ENCODE assay signal across 8 cellular contexts in the genomic region with DNA sequence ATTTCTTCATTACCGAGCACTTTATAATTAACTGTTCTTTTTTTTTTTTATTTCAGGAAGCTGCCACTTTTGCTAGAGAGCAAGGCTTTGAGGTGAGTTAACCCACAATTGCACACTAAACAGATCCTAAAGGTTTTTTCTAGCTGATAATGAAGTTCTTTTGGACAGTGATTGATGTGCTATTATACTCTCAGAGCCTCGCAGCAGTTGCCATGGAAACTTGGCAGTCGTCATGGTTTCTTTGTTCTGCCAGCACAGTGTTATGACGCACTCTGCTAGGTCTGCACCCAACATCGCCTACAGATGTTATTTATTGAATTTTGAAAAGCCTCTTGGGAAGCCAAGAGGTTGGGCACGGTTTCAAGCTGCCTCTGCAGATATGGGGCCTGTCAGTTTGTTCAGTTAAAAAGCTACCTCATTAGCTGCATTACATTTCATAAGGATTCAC.
DNase-seq lines count a peak whose midpoint lies in the region; ATAC-seq and TF ChIP-seq lines count a peak whose summit lies in the region.

No MANE protein-coding gene starts in this region.

- no peaks in the 10 kb centered on the region for H3K36me3 Mint-ChIP-seq in natural killer cell
- no peaks in the 10 kb centered on the region for H3K36me3 Mint-ChIP-seq in natural killer cell treated with Interleukin-12 subunit alpha and Interleukin-12 subunit beta and Interleukin-15 and Interleukin-18, amount 100 ng/mL, for 72 hours
- peaks cover 2% of the 10 kb centered on the region for H3K36me3 Mint-ChIP-seq in effector memory CD8-positive, alpha-beta T cell (ENCODE audit: insufficient read depth)

- intact Hi-C loops in natural killer cell (cut with micrococcal nuclease) = no loop called here

- DNase-seq in natural killer cell (peak; percentile 27), NCI-H345 (lab: John Stamatoyannopoulos, UW) (peak; percentile 94), midbrain (lab: John Stamatoyannopoulos, UW) (peak; percentile 79)
- no peak for DNase-seq in natural killer cell treated with Interleukin-12 subunit alpha and Interleukin-12 subunit beta and Interleukin-15 and Interleukin-18, amount 100 ng/mL, for 72 hours (ENCODE audit: low spot score)
- DNase-seq in activated CD8-positive, alpha-beta memory T cell treated with anti-CD3 and anti-CD28 coated beads for 4 hours (ENCODE audit: low read depth in 2 of 2) = peak; percentile 60 to 77
- peak; percentile 68 to 74 (median 73) for DNase-seq in effector memory CD8-positive, alpha-beta T cell
- peak; percentile 39 to 62 for DNase-seq in stimulated activated CD8-positive, alpha-beta memory T cell treated with anti-CD3 and anti-CD28 coated beads, Interleukin-2, amount 100 ng/mL, for 48 hours (ENCODE audit: low read depth in 2 of 2)

- H3K4me1 Mint-ChIP-seq in natural killer cell = peaks cover 28% of the 10 kb centered on the region in 2 donors
- H3K4me1 Mint-ChIP-seq in natural killer cell treated with Interleukin-12 subunit alpha and Interleukin-12 subunit beta and Interleukin-15 and Interleukin-18, amount 100 ng/mL, for 72 hours (ENCODE audit: low read depth in 2 of 2) = peaks cover 23 to 25% of the 10 kb centered on the region in 2 donors
- H3K4me1 Mint-ChIP-seq in effector memory CD8-positive, alpha-beta T cell (ENCODE audit: low read depth in 2 of 2) = peaks cover 28 to 37% of the 10 kb centered on the region in 2 donors

- peak overlapping the region in 1 of 2 donors; percentile 14 for H3K27ac Mint-ChIP-seq in natural killer cell
- H3K27ac Mint-ChIP-seq in natural killer cell treated with Interleukin-12 subunit alpha and Interleukin-12 subunit beta and Interleukin-15 and Interleukin-18, amount 100 ng/mL, for 72 hours = no peak overlapping the region
- peak overlapping the region; percentile 72 to 89 for H3K27ac Mint-ChIP-seq in effector memory CD8-positive, alpha-beta T cell

- H3K9me3 Mint-ChIP-seq in natural killer cell = no peaks in the 10 kb centered on the region
- no peaks in the 10 kb centered on the region for H3K9me3 Mint-ChIP-seq in natural killer cell treated with Interleukin-12 subunit alpha and Interleukin-12 subunit beta and Interleukin-15 and Interleukin-18, amount 100 ng/mL, for 72 hours
- no peaks in the 10 kb centered on the region for H3K9me3 Mint-ChIP-seq in effector memory CD8-positive, alpha-beta T cell

- no peak overlapping the region for H3K4me3 Mint-ChIP-seq in natural killer cell
- no peak overlapping the region for H3K4me3 Mint-ChIP-seq in natural killer cell treated with Interleukin-12 subunit alpha and Interleukin-12 subunit beta and Interleukin-15 and Interleukin-18, amount 100 ng/mL, for 72 hours
- peak overlapping the region; percentile 38 to 52 for H3K4me3 Mint-ChIP-seq in effector memory CD8-positive, alpha-beta T cell

- no peaks in the 10 kb centered on the region for H3K27me3 Mint-ChIP-seq in natural killer cell (ENCODE audit: low read depth in 2 of 2)
- no peaks in the 10 kb centered on the region for H3K27me3 Mint-ChIP-seq in natural killer cell treated with Interleukin-12 subunit alpha and Interleukin-12 subunit beta and Interleukin-15 and Interleukin-18, amount 100 ng/mL, for 72 hours
- H3K27me3 Mint-ChIP-seq in effector memory CD8-positive, alpha-beta T cell = no peaks in the 10 kb centered on the region

- no peak for TF ChIP-seq CTCF in natural killer cell (IDR thresholded peaks at IDR 0.05)

- ATAC-seq in natural killer cell = peak; percentile 52 to 76 (median 71)
- no peak for ATAC-seq in natural killer cell treated with Interleukin-12 subunit alpha and Interleukin-12 subunit beta and Interleukin-15 and Interleukin-18, amount 100 ng/mL, for 72 hours
- peak; percentile 78 for ATAC-seq in effector memory CD8-positive, alpha-beta T cell (replicated peaks)
- ATAC-seq in HG02623 (IDR thresholded peaks at IDR 0.05; ENCODE audit: unreplicated experiment) = no peak

Comparison
In these comparisons a context has a peak if more than half of its experiments do, and no peak if none do; other contexts are left out.
1. ATAC-seq: peak in natural killer cell (3 of 3) and effector memory CD8-positive, alpha-beta T cell (single experiment); none in natural killer cell treated with Interleukin-12 subunit alpha and Interleukin-12 subunit beta and Interleukin-15 and Interleukin-18, amount 100 ng/mL, for 72 hours (0 of 2) and HG02623 (single experiment).
2. H3K27ac Mint-ChIP-seq: peak in effector memory CD8-positive, alpha-beta T cell (2 of 2); none in natural killer cell treated with Interleukin-12 subunit alpha and Interleukin-12 subunit beta and Interleukin-15 and Interleukin-18, amount 100 ng/mL, for 72 hours (0 of 2).
3. H3K4me3 Mint-ChIP-seq: peak in effector memory CD8-positive, alpha-beta T cell (2 of 2); none in natural killer cell (single experiment) and natural killer cell treated with Interleukin-12 subunit alpha and Interleukin-12 subunit beta and Interleukin-15 and Interleukin-18, amount 100 ng/mL, for 72 hours (single experiment).